In the genomic region with DNA sequence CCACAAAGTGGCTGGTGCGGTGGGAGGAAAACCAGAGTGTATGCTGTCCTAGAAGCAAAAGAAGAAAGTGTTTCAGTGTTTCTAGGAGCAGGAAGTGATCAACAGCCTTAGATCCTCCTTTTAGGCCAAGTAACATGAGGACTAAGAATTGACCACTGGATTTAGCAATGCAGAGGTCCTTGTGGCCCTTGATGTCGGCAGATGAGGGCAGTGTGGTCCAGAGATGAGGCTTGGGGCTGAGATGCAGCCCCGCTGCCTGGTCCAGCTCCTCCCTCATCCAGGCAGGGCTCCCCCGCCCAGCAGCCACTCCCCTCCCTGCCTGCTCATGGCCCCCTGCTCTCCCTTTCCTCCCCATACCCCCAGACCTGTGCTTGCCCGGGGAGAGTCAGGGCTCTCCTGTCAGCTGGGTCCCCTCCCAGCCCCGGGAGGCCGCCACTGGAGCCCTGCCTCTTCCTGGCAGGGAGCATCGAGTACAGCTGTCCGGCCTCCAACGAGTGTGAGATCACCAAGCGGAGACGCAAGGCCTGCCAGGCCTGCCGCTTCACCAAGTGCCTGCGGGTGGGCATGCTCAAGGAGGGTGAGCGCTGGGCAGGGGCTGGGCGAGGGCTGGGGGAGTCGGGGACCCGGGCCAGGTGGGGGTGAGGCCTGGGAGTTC, we compare ENCODE assay signal across 10 cellular contexts. TPM values are rescaled to one million over a fixed set of nuclear protein-coding genes. Genes with fewer than 3 reads are reported as not detected.
DNase-seq lines count a peak whose midpoint lies in the region; ATAC-seq, FAIRE-seq and TF ChIP-seq lines count a peak whose summit lies in the region.
"Had no signal": no experiment of that assay in that cellular context is flagged by ENCODE, and none has a peak within 500 bp of the region (broad histone marks: within the 10 kb centered on the region; RNA-seq: fewer than 3 reads in every experiment).

No MANE protein-coding gene starts in this region.

- POLR2A ChIA-PET in activated naive CD8-positive, alpha-beta T cell treated with anti-CD3 and anti-CD28 coated beads, Interleukin-2, amount 10 ng/mL, durations not matched to agents 7 days and 5 days (lab: Charles Lee), result interaction anchor here (1.2 kb wide), 1 partner anchor 27 kb away, joined by 3 read pairs; the partner anchor contains the start of gene CCDC88B

- no peaks in the 10 kb centered on the region for H3K9me3 Mint-ChIP-seq in Calu3 (ENCODE audit: low read depth, unreplicated experiment)
- H3K9me3 Mint-ChIP-seq in activated naive CD8-positive, alpha-beta T cell treated with anti-CD3 and anti-CD28 coated beads, Interleukin-2, amount 10 ng/mL, durations not matched to agents 7 days and 5 days, result no peaks in the 10 kb centered on the region

- H3K4me1 ChIP-seq in left ventricle myocardium inferior (peaks cover 68% of the 10 kb centered on the region), small intestine (ENCODE audit: control insufficient read depth in 2 of 2, insufficient read depth in 1 of 2, low read depth in 1 of 2, low read length in 1 of 2) (peaks cover 0 to 2% of the 10 kb centered on the region in 2 donors)

- H3K4me3 ChIP-seq in left ventricle myocardium inferior, result peak overlapping the region; percentile 44
- no peak overlapping the region for H3K4me3 ChIP-seq in small intestine (ENCODE audit: low read depth in 1 of 2, low read length in 2 of 2)

- intact Hi-C loops in Calu3 (cut with micrococcal nuclease; ENCODE audit: unreplicated experiment) (no loop called here), left ventricle myocardium inferior (cut with micrococcal nuclease) (no loop called here)

- WGBS in small intestine, 3 donors, result 68 to 76% (median 71%) methylated on average over 18 of the region's 18 CpGs

- H3K27ac ChIP-seq in left ventricle myocardium inferior (replicated peaks) (peak overlapping the region; percentile 64), small intestine (ENCODE audit: low read depth in 1 of 2, low read length in 1 of 2) (peak overlapping the region; percentile 44 to 62)

- H3K9me3 ChIP-seq in left ventricle myocardium inferior (replicated peaks) (no peaks in the 10 kb centered on the region), small intestine (ENCODE audit: control insufficient read depth, low read depth) (no peaks in the 10 kb centered on the region)

- H3K4me1 Mint-ChIP-seq in Calu3 (ENCODE audit: low read depth, unreplicated experiment), result peaks cover 11% of the 10 kb centered on the region
- peaks cover 28% of the 10 kb centered on the region for H3K4me1 Mint-ChIP-seq in activated naive CD8-positive, alpha-beta T cell treated with anti-CD3 and anti-CD28 coated beads, Interleukin-2, amount 10 ng/mL, durations not matched to agents 7 days and 5 days

- FAIRE-seq in small intestine (lab: Jason Lieb, UNC), result no peak

- no peak for TF ChIP-seq CTCF in Calu3 (IDR thresholded peaks at IDR 0.05; ENCODE audit: unreplicated experiment)
- TF ChIP-seq CTCF in left ventricle myocardium inferior (IDR thresholded peaks at IDR 0.05; ENCODE audit: borderline replicate concordance), result no peak

- H3K27me3 ChIP-seq in left ventricle myocardium inferior (ENCODE audit: low read depth), result no peaks in the 10 kb centered on the region
- no peaks in the 10 kb centered on the region for H3K27me3 ChIP-seq in small intestine (ENCODE audit: control insufficient read depth in 2 of 2, insufficient read depth in 2 of 2, low read length in 2 of 2)

- CTCF ChIA-PET in Calu3 (lab: Charles Lee), result no interaction called here

- DNase-seq in Calu3 (no peak), left ventricle myocardium inferior (peak; percentile 69), small intestine (no peak), HK-2 (ENCODE audit: unreplicated experiment) (no peak), SIG-M5 treated with dmso at 0.1 percent for 504 hours (lab: John Stamatoyannopoulos, UW; ENCODE audit: unreplicated experiment) (no peak)
- DNase-seq in activated naive CD8-positive, alpha-beta T cell treated with anti-CD3 and anti-CD28 coated beads, Interleukin-2, amount 10 ng/mL, durations not matched to agents 7 days and 5 days, result no peak

- H3K27me3 Mint-ChIP-seq in Calu3 (ENCODE audit: unreplicated experiment), result no peaks in the 10 kb centered on the region
- no peaks in the 10 kb centered on the region for H3K27me3 Mint-ChIP-seq in activated naive CD8-positive, alpha-beta T cell treated with anti-CD3 and anti-CD28 coated beads, Interleukin-2, amount 10 ng/mL, durations not matched to agents 7 days and 5 days

- peaks cover 72% of the 10 kb centered on the region for H3K36me3 Mint-ChIP-seq in Calu3 (ENCODE audit: insufficient read depth, unreplicated experiment)
- peaks cover 1% of the 10 kb centered on the region for H3K36me3 Mint-ChIP-seq in activated naive CD8-positive, alpha-beta T cell treated with anti-CD3 and anti-CD28 coated beads, Interleukin-2, amount 10 ng/mL, durations not matched to agents 7 days and 5 days

- H3K36me3 ChIP-seq in left ventricle myocardium inferior (peaks cover 31% of the 10 kb centered on the region), small intestine (ENCODE audit: control insufficient read depth in 2 of 2, insufficient read depth in 2 of 2, low read length in 2 of 2) (peaks cover 0 to 15% of the 10 kb centered on the region in 2 donors)

- H3K27ac Mint-ChIP-seq in Calu3 (ENCODE audit: unreplicated experiment), result peak overlapping the region; percentile 28
- H3K27ac Mint-ChIP-seq in activated naive CD8-positive, alpha-beta T cell treated with anti-CD3 and anti-CD28 coated beads, Interleukin-2, amount 10 ng/mL, durations not matched to agents 7 days and 5 days, result peak overlapping the region; percentile 74

- H3K4me3 Mint-ChIP-seq in Calu3 (ENCODE audit: low read depth, unreplicated experiment), result no peak overlapping the region
- no peak overlapping the region for H3K4me3 Mint-ChIP-seq in activated naive CD8-positive, alpha-beta T cell treated with anti-CD3 and anti-CD28 coated beads, Interleukin-2, amount 10 ng/mL, durations not matched to agents 7 days and 5 days

- no peak for ATAC-seq in activated naive CD8-positive, alpha-beta T cell treated with anti-CD3 and anti-CD28 coated beads, Interleukin-2, amount 10 ng/mL, durations not matched to agents 7 days and 5 days (ENCODE audit: low read depth)
- no peak for ATAC-seq in GM21786 (IDR thresholded peaks at IDR 0.05; ENCODE audit: unreplicated experiment)
- ATAC-seq in GM21825 (IDR thresholded peaks at IDR 0.05; ENCODE audit: unreplicated experiment), result no peak

- no TSS peak for BruUV-seq in Calu3 (replicated peaks; lab: Mats Ljungman, UMichigan)

RNA-seq across cellular contexts. Expression of gene TRMT112, which starts 3.7 kb away (rescaled TPM):
- total RNA-seq in Calu3 (2022), result 197 and 211 TPM in 2 replicates
- 100 to 1,000 TPM; 140 to 151 TPM for total RNA-seq in activated naive CD8-positive, alpha-beta T cell treated with anti-CD3 and anti-CD28 coated beads, Interleukin-2, amount 10 ng/mL, durations not matched to agents 7 days and 5 days
- total RNA-seq in left ventricle myocardium inferior, result 97.5 TPM
- polyA plus RNA-seq in small intestine, result 100 to 1,000 TPM in 2 of 3 donors, 10 to 100 TPM in 1; 99.3 to 188 (median 171) TPM

RNA-seq across cellular contexts. Expression of gene PRDX5, which starts 4.3 kb away (rescaled TPM):
- total RNA-seq in Calu3 (2022) (165 TPM in 2 replicates), left ventricle myocardium inferior (321 TPM)
- total RNA-seq in activated naive CD8-positive, alpha-beta T cell treated with anti-CD3 and anti-CD28 coated beads, Interleukin-2, amount 10 ng/mL, durations not matched to agents 7 days and 5 days, result 10 to 100 TPM; 85.1 to 91.2 TPM
- 100 to 1,000 TPM; 477 to 668 (median 619) TPM for polyA plus RNA-seq in small intestine

RNA-seq across cellular contexts. Expression of gene ESRRA, which starts 8.3 kb away (rescaled TPM):
- 53.4 and 59.7 TPM in 2 replicates for total RNA-seq in Calu3 (2022)
- 10 to 100 TPM; 33.9 to 35.1 TPM for total RNA-seq in activated naive CD8-positive, alpha-beta T cell treated with anti-CD3 and anti-CD28 coated beads, Interleukin-2, amount 10 ng/mL, durations not matched to agents 7 days and 5 days
- 213 TPM for total RNA-seq in left ventricle myocardium inferior
- polyA plus RNA-seq in small intestine, result 100 to 1,000 TPM; 192 to 417 (median 404) TPM

RNA-seq across cellular contexts. Expression of gene CATSPERZ, which starts 13.5 kb away (rescaled TPM):
- 0.85 TPM in 1 of 2 replicates, not detected in the other for total RNA-seq in Calu3 (2022)
- total RNA-seq in activated naive CD8-positive, alpha-beta T cell treated with anti-CD3 and anti-CD28 coated beads, Interleukin-2, amount 10 ng/mL, durations not matched to agents 7 days and 5 days, result not detected
- total RNA-seq in left ventricle myocardium inferior, result not detected
- polyA plus RNA-seq in small intestine, result under 1 TPM in 1 of 3 donors, not detected in 2; 0.58 TPM
- total RNA-seq: fibroblast of villous mesenchyme; T-helper 1 cell treated with Interleukin-12 subunit alpha and Interleukin-12 subunit beta and Interleukin-4 antibody, amounts not matched to agents 30 ng/mL and 1 ng/mL, for 36 hours had no signal

RNA-seq across cellular contexts. Expression of gene KCNK4, which starts 22.5 kb away (rescaled TPM):
- total RNA-seq in Calu3 (2022) (not detected in 2 replicates), left ventricle myocardium inferior (not detected)
- not detected for total RNA-seq in activated naive CD8-positive, alpha-beta T cell treated with anti-CD3 and anti-CD28 coated beads, Interleukin-2, amount 10 ng/mL, durations not matched to agents 7 days and 5 days
- polyA plus RNA-seq in small intestine, result not detected
- total RNA-seq: fibroblast of villous mesenchyme had no signal
